21 cellular contexts compared by ENCODE assay signal in the genomic region with DNA sequence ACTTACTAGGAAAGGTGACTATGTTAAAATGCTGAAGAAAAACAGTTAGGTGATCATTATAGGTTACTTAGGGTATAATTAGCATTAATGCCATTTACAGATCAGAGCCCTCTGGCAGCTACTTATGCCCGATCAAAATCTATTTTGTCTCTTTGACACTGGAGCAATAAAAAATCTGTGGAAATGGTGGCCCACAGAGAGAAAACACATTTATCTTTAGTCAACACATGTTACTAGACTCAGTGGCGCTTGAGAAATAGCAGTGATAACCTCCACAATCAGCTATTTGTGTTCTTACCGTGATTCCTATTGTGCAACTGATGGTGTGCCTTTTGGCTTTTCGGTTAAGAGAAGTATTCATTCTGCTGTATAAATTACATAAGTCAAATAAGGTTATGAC.
"Had no signal": no experiment of that assay in that cellular context is flagged by ENCODE, and none has a peak within 500 bp of the region (broad histone marks: within the 10 kb centered on the region; RNA-seq: fewer than 3 reads in every experiment).

No MANE protein-coding gene starts in this region.

- H3K36me3 ChIP-seq: colonic mucosa, spleen, tibial nerve had no signal

- H3K36me3 Mint-ChIP-seq: naive B cell; stimulated activated naive B cell treated with anti-CD40 and anti-IgM and Interleukin-4, amounts not matched to agents 10 μg/mL and 1 μg/mL and 100 μg/mL, for 72 hours had no signal

- H3K4me3 ChIP-seq: colonic mucosa, hepatocyte, psoas muscle, spleen, testis, tibial nerve had no signal

- H3K4me1 ChIP-seq: colonic mucosa, psoas muscle, spleen, testis, tibial nerve had no signal

- H3K27ac ChIP-seq: colonic mucosa, hepatocyte, psoas muscle, spleen, testis, tibial nerve had no signal

- H3K27ac Mint-ChIP-seq: endodermal cell; naive B cell; nephron; stimulated activated naive B cell treated with anti-CD40 and anti-IgM and Interleukin-4, amounts not matched to agents 10 μg/mL and 1 μg/mL and 100 μg/mL, for 72 hours; stimulated activated naive CD8-positive, alpha-beta T cell treated with anti-CD3 and anti-CD28 coated beads, Interleukin-15, amount 100 ng/mL, for 72 hours had no signal

- H3K9me3 ChIP-seq: colonic mucosa, psoas muscle, testis, tibial nerve had no signal

- H3K4me1 Mint-ChIP-seq: endodermal cell; naive B cell; nephron; stimulated activated naive B cell treated with anti-CD40 and anti-IgM and Interleukin-4, amounts not matched to agents 10 μg/mL and 1 μg/mL and 100 μg/mL, for 72 hours; stimulated activated naive CD8-positive, alpha-beta T cell treated with anti-CD3 and anti-CD28 coated beads, Interleukin-15, amount 100 ng/mL, for 72 hours had no signal

- H3K27me3 ChIP-seq: colonic mucosa, hepatocyte, spleen, testis, tibial nerve had no signal

- H3K4me2 ChIP-seq: hepatocyte had no signal

- DNase-seq: colonic mucosa; dermis blood vessel endothelial cell; endodermal cell; foreskin melanocyte; head of caudate nucleus; kidney glomerular epithelial cell; mesendoderm; naive B cell; occipital lobe; psoas muscle; retina; spleen; stimulated activated CD4-positive, alpha-beta T cell treated with anti-CD3 and anti-CD28 coated beads, Interleukin-2, amount 100 ng/mL, for 24 hours; stimulated activated CD4-positive, alpha-beta T cell treated with anti-CD3 and anti-CD28 coated beads, Interleukin-4, amount 100 ng/mL, for 4 hours; stimulated activated naive B cell treated with anti-CD40 and anti-IgM and Interleukin-4, amounts not matched to agents 10 μg/mL and 1 μg/mL and 100 μg/mL, for 72 hours; stimulated activated naive CD8-positive, alpha-beta T cell treated with anti-CD3 and anti-CD28 coated beads, Interleukin-15, amount 100 ng/mL, for 72 hours; testis had no signal

- H3K79me2 ChIP-seq: hepatocyte had no signal

- H2AFZ ChIP-seq: hepatocyte had no signal

- ATAC-seq: psoas muscle; sciatic nerve; stimulated activated naive B cell treated with anti-CD40 and anti-IgM and Interleukin-4, amounts not matched to agents 10 μg/mL and 1 μg/mL and 100 μg/mL, for 72 hours; stimulated activated naive CD8-positive, alpha-beta T cell treated with anti-CD3 and anti-CD28 coated beads, Interleukin-15, amount 100 ng/mL, for 72 hours had no signal

- H3K4me3 Mint-ChIP-seq: endodermal cell; naive B cell; nephron; stimulated activated naive B cell treated with anti-CD40 and anti-IgM and Interleukin-4, amounts not matched to agents 10 μg/mL and 1 μg/mL and 100 μg/mL, for 72 hours; stimulated activated naive CD8-positive, alpha-beta T cell treated with anti-CD3 and anti-CD28 coated beads, Interleukin-15, amount 100 ng/mL, for 72 hours had no signal

- H3K9me3 Mint-ChIP-seq: nephron; stimulated activated naive B cell treated with anti-CD40 and anti-IgM and Interleukin-4, amounts not matched to agents 10 μg/mL and 1 μg/mL and 100 μg/mL, for 72 hours; stimulated activated naive CD8-positive, alpha-beta T cell treated with anti-CD3 and anti-CD28 coated beads, Interleukin-15, amount 100 ng/mL, for 72 hours had no signal

- H3K27me3 Mint-ChIP-seq: naive B cell; stimulated activated naive B cell treated with anti-CD40 and anti-IgM and Interleukin-4, amounts not matched to agents 10 μg/mL and 1 μg/mL and 100 μg/mL, for 72 hours; stimulated activated naive CD8-positive, alpha-beta T cell treated with anti-CD3 and anti-CD28 coated beads, Interleukin-15, amount 100 ng/mL, for 72 hours had no signal
